In genomic region chr1:171740987-171741871, GRCh38 we compare ENCODE assay signal across 8 cellular contexts. TPM values are rescaled to one million over a fixed set of nuclear protein-coding genes. Genes with fewer than 3 reads are reported as not detected.
A peak's percentile ranks its signal among the peaks of the same experiment; 100 is the strongest.
DNase-seq lines count a peak whose midpoint lies in the region; ATAC-seq and TF ChIP-seq lines count a peak whose summit lies in the region.

No MANE protein-coding gene starts in this region.

- peak; percentile 34; the same call in 1 of the 2 replicates for TF ChIP-seq CTCF in PC-9 (conservative IDR thresholded peaks at IDR 0.05)
- TF ChIP-seq CTCF in fibroblast of villous mesenchyme (IDR thresholded peaks at IDR 0.05; ENCODE audit: insufficient read depth, low read depth, low read length), result peak; percentile 20
- peak; percentile 16 for TF ChIP-seq CTCF in neural progenitor cell (IDR thresholded peaks at IDR 0.05)
- TF ChIP-seq CTCF in upper lobe of right lung (IDR thresholded peaks at IDR 0.05), result peak; percentile 23

- intact Hi-C loops in PC-9 (cut with micrococcal nuclease; ENCODE audit: unreplicated experiment) (loop anchor here (1.0 kb wide), 1 partner anchor 96 kb away; no protein-coding TSS in a partner anchor), upper lobe of right lung (cut with DNase I) (no loop called here)

- no peaks in the 10 kb centered on the region for H3K9me3 Mint-ChIP-seq in neural progenitor cell

- H3K9me3 ChIP-seq in PC-9 (ENCODE audit: insufficient read depth, low read depth) (no peaks in the 10 kb centered on the region), neural progenitor cell (ENCODE audit: low read depth) (no peaks in the 10 kb centered on the region), upper lobe of right lung (no peaks in the 10 kb centered on the region)

- H3K27ac ChIP-seq in PC-9 (no peak overlapping the region), neural progenitor cell (peak overlapping the region; percentile 45), upper lobe of right lung (peak overlapping the region; percentile 96)

- POLR2A ChIA-PET in PC-9 (lab: Charles Lee; ENCODE audit: unreplicated experiment), result interaction anchor here (0.6 to 0.7 kb wide), 2 partner anchors 40 to 1468 kb away, joined by 3 to 6 read pairs; partner anchors contain the start of gene METTL13

- 0 out of 2 replicates have a peak, but pooled peaks cover 3% of the 10 kb centered on the region for H3K9me2 ChIP-seq in PC-9 (ENCODE audit: insufficient read depth)

- peaks cover 4% of the 10 kb centered on the region for H3K36me3 Mint-ChIP-seq in neural progenitor cell

- peaks cover 22% of the 10 kb centered on the region for H3F3A ChIP-seq in PC-9 (ENCODE audit: insufficient read depth, low read depth)
- peaks cover 18% of the 10 kb centered on the region for H3F3A ChIP-seq in neural progenitor cell (ENCODE audit: low read depth)

- CTCF ChIA-PET in PC-9 (lab: Charles Lee), result interaction anchor here (0.6 to 1.3 kb wide), 3 partner anchors 25 to 245 kb away, joined by 3 to 13 read pairs (median 4); no protein-coding TSS in a partner anchor

- H3K9ac ChIP-seq in neural progenitor cell, result peak overlapping the region; percentile 57

- H3K36me3 ChIP-seq in PC-9 (ENCODE audit: low read depth) (no peaks in the 10 kb centered on the region), neural progenitor cell (no peaks in the 10 kb centered on the region), upper lobe of right lung (peaks cover 22% of the 10 kb centered on the region)

- DNase-seq in AG08395 (ENCODE audit: low spot score) (peak; percentile 36), PC-9 (peak; percentile 22 to 41), fibroblast of villous mesenchyme (ENCODE audit: low read depth) (peak; percentile 29), neural progenitor cell (ENCODE audit: low spot score) (peak; percentile 42), upper lobe of right lung (no peak)
- DNase-seq in activated T-helper 9 cell treated with anti-CD3 and anti-CD28 coated beads, Interleukin-2, amount 50 U/mL, for 16 hours (ENCODE audit: low read depth), result peak; percentile 19

- peak overlapping the region; percentile 81 for H3K27ac Mint-ChIP-seq in neural progenitor cell

- peak overlapping the region; percentile 95 for H3K4me3 Mint-ChIP-seq in neural progenitor cell

- H3K27me3 ChIP-seq in PC-9 (ENCODE audit: insufficient read depth, low read depth), result no peaks in the 10 kb centered on the region
- H3K27me3 ChIP-seq in neural progenitor cell, result no peaks in the 10 kb centered on the region
- H3K27me3 ChIP-seq in upper lobe of right lung, result no peaks in the 10 kb centered on the region

- H3K27me3 Mint-ChIP-seq in neural progenitor cell (ENCODE audit: insufficient read depth, low read depth), result no peaks in the 10 kb centered on the region

- BruUV-seq in PC-9 (replicated peaks; lab: Mats Ljungman, UMichigan), result no TSS peak

- H3K4me1 ChIP-seq in PC-9 (replicated peaks; ENCODE audit: insufficient read depth) (peaks cover 29% of the 10 kb centered on the region), neural progenitor cell (peaks cover 19% of the 10 kb centered on the region), upper lobe of right lung (peaks cover 28% of the 10 kb centered on the region)

- ATAC-seq in GM18909 (IDR thresholded peaks at IDR 0.05; ENCODE audit: poor library complexity, unreplicated experiment) (peak; percentile 43), HG03460 (IDR thresholded peaks at IDR 0.05; ENCODE audit: unreplicated experiment) (peak; percentile 30), upper lobe of right lung (peak; percentile 64)

- peaks cover 31% of the 10 kb centered on the region for H3K4me1 Mint-ChIP-seq in neural progenitor cell

- peaks cover 13% of the 10 kb centered on the region; the same call in 1 of the 2 replicates for H3K79me2 ChIP-seq in PC-9 (ENCODE audit: low read depth)
- H3K79me2 ChIP-seq in neural progenitor cell (ENCODE audit: low read depth), result peaks cover 3% of the 10 kb centered on the region

- peak overlapping the region; percentile 100 for H2AFZ ChIP-seq in PC-9
- H2AFZ ChIP-seq in neural progenitor cell (replicated peaks), result peak overlapping the region; percentile 99

- H4K20me1 ChIP-seq in PC-9 (ENCODE audit: insufficient read depth) (no peaks in the 10 kb centered on the region), neural progenitor cell (ENCODE audit: low read depth) (no peaks in the 10 kb centered on the region)

- H3K4me2 ChIP-seq in PC-9 (peak overlapping the region; percentile 92), neural progenitor cell (peak overlapping the region; percentile 91)

- H3K4me3 ChIP-seq in PC-9 (peak overlapping the region; percentile 88), fibroblast of villous mesenchyme (ENCODE audit: low read depth, low read length) (peak overlapping the region; percentile 92), neural progenitor cell (peak overlapping the region; percentile 80), upper lobe of right lung (peak overlapping the region; percentile 97)

RNA-seq across cellular contexts. Expression of gene VAMP4, which starts 0.6 kb away (rescaled TPM):
- total RNA-seq in PC-9 (2021) (5.2 and 9.8 TPM in 2 replicates), fibroblast of villous mesenchyme (7.3 and 7.7 TPM in 2 replicates), neural progenitor cell (ENCODE audit: low replicate concordance) (11.3 and 16.2 TPM in 2 replicates), upper lobe of right lung (19.2 TPM)

RNA-seq across cellular contexts. Expression of gene METTL13, which starts 40.2 kb away (rescaled TPM):
- total RNA-seq in PC-9 (2021) (32.2 and 35.9 TPM in 2 replicates), fibroblast of villous mesenchyme (11.9 and 13.0 TPM in 2 replicates), neural progenitor cell (ENCODE audit: low replicate concordance) (19.5 and 26.3 TPM in 2 replicates), upper lobe of right lung (27.8 TPM)
